In the genomic region with DNA sequence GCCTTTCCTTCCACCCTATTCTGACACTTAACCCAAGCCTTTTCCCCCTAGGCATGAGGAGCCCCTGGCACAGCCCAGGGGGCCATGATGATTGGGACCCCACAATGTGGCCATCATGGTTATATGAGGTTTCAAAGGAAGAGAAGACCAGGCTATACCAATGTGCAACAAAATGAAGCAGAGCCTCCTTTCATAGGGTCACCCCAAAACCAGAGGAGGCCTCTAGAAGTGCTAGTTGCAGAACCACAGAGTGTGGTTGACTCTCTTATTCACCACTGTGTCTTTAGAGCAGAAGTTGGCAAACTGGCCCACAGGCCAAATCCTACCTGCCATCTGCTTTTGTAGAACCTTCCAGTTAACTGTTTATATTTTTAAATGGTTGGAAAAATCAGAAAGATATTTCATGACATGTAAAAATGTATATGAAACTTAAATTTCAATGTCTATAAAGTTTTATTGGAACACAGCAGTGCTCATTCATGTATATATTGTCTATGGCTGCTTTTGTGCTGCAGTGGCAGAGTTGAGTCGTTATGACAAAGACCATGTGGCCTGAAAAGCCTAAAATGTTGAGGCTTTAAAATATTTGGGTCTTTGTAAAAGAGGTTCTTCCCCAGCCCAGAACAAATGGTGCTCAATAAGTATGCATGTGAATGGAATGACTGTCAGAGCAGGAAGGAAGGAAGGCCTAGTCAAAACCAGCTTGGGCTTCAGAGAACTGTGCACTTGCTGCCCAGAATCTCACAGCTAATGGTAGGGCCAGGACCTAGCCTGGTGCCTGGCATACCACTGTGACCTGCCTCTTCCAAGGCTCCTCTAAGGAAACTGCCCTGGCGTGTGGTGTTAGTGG, we compare ENCODE assay signal across 13 cellular contexts. TPM values are rescaled to one million over a fixed set of nuclear protein-coding genes. Genes with fewer than 3 reads are reported as not detected.
DNase-seq lines count a peak whose midpoint lies in the region; ATAC-seq and TF ChIP-seq lines count a peak whose summit lies in the region.
"Had no signal": no experiment of that assay in that cellular context is flagged by ENCODE, and none has a peak within 500 bp of the region (broad histone marks: within the 10 kb centered on the region; RNA-seq: fewer than 3 reads in every experiment).

No MANE protein-coding gene starts in this region.

- WGBS in endodermal cell (ENCODE audit: insufficient coverage in 1 of 2, insufficient read length in 1 of 2), 2 experiments, result 82 to 87% methylated on average over 2 of the region's 2 CpGs
- WGBS in prostate gland, result 88% methylated on average over 2 of the region's 2 CpGs

- in situ Hi-C loops in GM13976 (cut with MboI; ENCODE audit: low sequenced_read_pairs, unreplicated experiment), result no loop called here

- H3K4me1 ChIP-seq in endodermal cell (ENCODE audit: control insufficient read depth, insufficient read depth, low read length) (peaks cover 18% of the 10 kb centered on the region), prostate gland (replicated peaks) (peaks cover 29% of the 10 kb centered on the region)

- peaks cover 70% of the 10 kb centered on the region for H3K4me1 Mint-ChIP-seq in T-helper 17 cell
- peaks cover 54% of the 10 kb centered on the region for H3K4me1 Mint-ChIP-seq in endodermal cell
- peaks cover 95% of the 10 kb centered on the region for H3K4me1 Mint-ChIP-seq in stimulated activated effector memory CD8-positive, alpha-beta T cell treated with anti-CD3 and anti-CD28 coated beads, Interleukin-12 subunit alpha, Interleukin-12 subunit beta, amount 100 ng/mL, for 72 hours

- peak; percentile 42 to 53 for ATAC-seq in activated CD4-positive, CD25-positive, alpha-beta regulatory T cell treated with anti-CD3 and anti-CD28 coated beads, Interleukin-2, amount 50 U/mL, for 24 hours
- ATAC-seq in T-helper 17 cell, result no peak
- peak; percentile 82 for ATAC-seq in stimulated activated effector memory CD8-positive, alpha-beta T cell treated with anti-CD3 and anti-CD28 coated beads, Interleukin-12 subunit alpha, Interleukin-12 subunit beta, amount 100 ng/mL, for 72 hours
- ATAC-seq: Right ventricle myocardium inferior had no signal

- intact Hi-C loops in prostate gland (cut with DNase I), result no loop called here

- no peaks in the 10 kb centered on the region for H3K9me3 ChIP-seq in T-helper 17 cell (ENCODE audit: control insufficient read depth, low read length, poor library complexity, severe bottlenecking)
- H3K9me3 ChIP-seq in endodermal cell (ENCODE audit: control insufficient read depth, low read length), result no peaks in the 10 kb centered on the region
- no peaks in the 10 kb centered on the region for H3K9me3 ChIP-seq in prostate gland

- no peak for DNase-seq in activated CD4-positive, CD25-positive, alpha-beta regulatory T cell (lab: John Stamatoyannopoulos, UW)
- DNase-seq in T-helper 17 cell (no peak), endodermal cell (no peak), prostate gland (ENCODE audit: low spot score) (no peak), globus pallidus (ENCODE audit: low spot score) (no peak), GM13976 (ENCODE audit: low spot score) (no peak)
- DNase-seq in stimulated activated effector memory CD8-positive, alpha-beta T cell treated with anti-CD3 and anti-CD28 coated beads, Interleukin-12 subunit alpha, Interleukin-12 subunit beta, amount 100 ng/mL, for 72 hours (ENCODE audit: low spot score in 2 of 2), result peak in 1 of 2 donors; percentile 68
- DNase-seq: COR-L47; effector memory CD4-positive, alpha-beta T cell; KG1 had no signal

- H3K27me3 ChIP-seq in endodermal cell (ENCODE audit: control insufficient read depth, insufficient read depth, low read length, poor library complexity, severe bottlenecking), result no peaks in the 10 kb centered on the region
- no peaks in the 10 kb centered on the region for H3K27me3 ChIP-seq in prostate gland (replicated peaks; ENCODE audit: insufficient read depth)

- peak overlapping the region; percentile 36 for H3K4me3 Mint-ChIP-seq in T-helper 17 cell
- H3K4me3 Mint-ChIP-seq in endodermal cell, result no peak overlapping the region
- H3K4me3 Mint-ChIP-seq in stimulated activated effector memory CD8-positive, alpha-beta T cell treated with anti-CD3 and anti-CD28 coated beads, Interleukin-12 subunit alpha, Interleukin-12 subunit beta, amount 100 ng/mL, for 72 hours, result peak overlapping the region; percentile 66

- H3K36me3 Mint-ChIP-seq in T-helper 17 cell (ENCODE audit: low read depth) (peaks cover 3% of the 10 kb centered on the region), endodermal cell (ENCODE audit: low read depth) (no peaks in the 10 kb centered on the region)
- peaks cover 83% of the 10 kb centered on the region for H3K36me3 Mint-ChIP-seq in stimulated activated effector memory CD8-positive, alpha-beta T cell treated with anti-CD3 and anti-CD28 coated beads, Interleukin-12 subunit alpha, Interleukin-12 subunit beta, amount 100 ng/mL, for 72 hours

- no peak overlapping the region for H3K9ac ChIP-seq in endodermal cell (ENCODE audit: extremely low read depth, low read length, poor library complexity, severe bottlenecking)

- no peak overlapping the region for H3K27ac ChIP-seq in endodermal cell (ENCODE audit: low read depth, low read length)
- H3K27ac ChIP-seq in prostate gland, result peak overlapping the region in 1 of 2 donors; percentile 30
- H3K27ac ChIP-seq: 22Rv1 had no signal

- H3K4me3 ChIP-seq in endodermal cell (ENCODE audit: low read length) (no peak overlapping the region), prostate gland (no peak overlapping the region)

- no peaks in the 10 kb centered on the region for H3K27me3 Mint-ChIP-seq in T-helper 17 cell
- H3K27me3 Mint-ChIP-seq in endodermal cell (ENCODE audit: insufficient read depth), result no peaks in the 10 kb centered on the region

- TF ChIP-seq CTCF in endodermal cell (conservative IDR thresholded peaks at IDR 0.05), result no peak
- TF ChIP-seq CTCF in prostate gland (IDR thresholded peaks at IDR 0.05), result no peak
- TF ChIP-seq CTCF in GM13976 (IDR thresholded peaks at IDR 0.05; ENCODE audit: borderline replicate concordance, control extremely low read depth, extremely low read depth, insufficient read depth, missing control alignments), result no peak

- peaks cover 6% of the 10 kb centered on the region for H3K36me3 ChIP-seq in endodermal cell (ENCODE audit: control insufficient read depth, insufficient read depth, low read length)
- no peaks in the 10 kb centered on the region for H3K36me3 ChIP-seq in prostate gland

- TF ChIP-seq POLR2A in prostate gland (IDR thresholded peaks at IDR 0.05), result no peak

- H3K9me3 Mint-ChIP-seq in endodermal cell, result no peaks in the 10 kb centered on the region
- no peaks in the 10 kb centered on the region for H3K9me3 Mint-ChIP-seq in stimulated activated effector memory CD8-positive, alpha-beta T cell treated with anti-CD3 and anti-CD28 coated beads, Interleukin-12 subunit alpha, Interleukin-12 subunit beta, amount 100 ng/mL, for 72 hours

- H3K27ac Mint-ChIP-seq in T-helper 17 cell, result no peak overlapping the region
- peak overlapping the region; percentile 32 for H3K27ac Mint-ChIP-seq in endodermal cell
- H3K27ac Mint-ChIP-seq in stimulated activated effector memory CD8-positive, alpha-beta T cell treated with anti-CD3 and anti-CD28 coated beads, Interleukin-12 subunit alpha, Interleukin-12 subunit beta, amount 100 ng/mL, for 72 hours, result peak overlapping the region; percentile 90

RNA-seq across cellular contexts. Expression of gene SUSD6, which starts 49.2 kb away (rescaled TPM):
- total RNA-seq in T-helper 17 cell (100 to 1,000 TPM in 1 of 2 donors, 10 to 100 TPM in 1; 94.7 to 101 TPM), endodermal cell (1 to 10 TPM; 5.7 to 5.9 TPM), prostate gland (10 to 100 TPM; 41.1 to 52.3 TPM)
- polyA plus RNA-seq in endodermal cell (2013, experiment 1 of 2), result 10.2 TPM
- 8.1 TPM for polyA plus RNA-seq in endodermal cell (2013, experiment 2 of 2)

Comparison
In these comparisons a context has a peak if more than half of its experiments do, and no peak if none do; other contexts are left out.
1. RNA of gene SUSD6, which starts 49.2 kb away (total RNA-seq): 94.7 to 101 TPM in T-helper 17 cell and 41.1 to 52.3 TPM in prostate gland; 5.7 to 5.9 TPM in endodermal cell; every median in the first group is over 4 times any median in the second.